20 cellular contexts compared by ENCODE assay signal in the genomic region with DNA sequence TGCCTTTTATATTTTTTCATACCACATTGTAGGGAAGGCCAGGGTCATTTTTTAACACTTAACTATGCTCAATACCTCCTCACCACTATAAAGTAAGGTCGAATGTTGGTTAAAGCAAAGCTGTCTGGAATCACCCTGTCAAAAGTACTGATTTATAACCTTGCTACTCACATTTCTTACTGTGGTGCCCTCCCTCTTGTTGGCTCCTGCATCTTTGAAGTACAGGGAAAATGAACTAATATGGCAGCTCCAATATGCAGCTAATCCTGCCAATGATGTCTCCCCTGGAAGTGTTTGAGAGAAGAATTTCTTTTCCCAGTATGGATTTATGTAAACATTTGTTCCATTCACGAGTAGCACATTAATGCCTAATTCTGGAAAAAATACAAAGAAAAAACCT.
A peak's percentile ranks its signal among the peaks of the same experiment; 100 is the strongest.
DNase-seq lines count a peak whose midpoint lies in the region; ATAC-seq and TF ChIP-seq lines count a peak whose summit lies in the region.
"Had no signal": no experiment of that assay in that cellular context is flagged by ENCODE, and none has a peak within 500 bp of the region (broad histone marks: within the 10 kb centered on the region; RNA-seq: fewer than 3 reads in every experiment).

No MANE protein-coding gene starts in this region.

- no peaks in the 10 kb centered on the region for H3K4me1 ChIP-seq in Karpas-422 (ENCODE audit: low read length)
- H3K4me1 ChIP-seq: right atrium auricular region, transverse colon had no signal

- peaks cover 65% of the 10 kb centered on the region for H3K4me1 Mint-ChIP-seq in nephron
- H3K4me1 Mint-ChIP-seq: GM23338; stimulated activated naive B cell treated with anti-CD40 and anti-IgM and Interleukin-4, amounts not matched to agents 10 μg/mL and 1 μg/mL and 100 μg/mL, for 72 hours had no signal

- no peak overlapping the region for H3K27ac ChIP-seq in Karpas-422 (ENCODE audit: low read length)
- H3K27ac ChIP-seq: neutrophil, right atrium auricular region, transverse colon had no signal

- H3K9me3 ChIP-seq in Karpas-422 (ENCODE audit: low read length) = no peaks in the 10 kb centered on the region
- H3K9me3 ChIP-seq: neutrophil, right atrium auricular region, transverse colon had no signal

- no peaks in the 10 kb centered on the region for H4K20me1 ChIP-seq in Karpas-422 (ENCODE audit: insufficient read depth, low read depth, low read length)

- no peak overlapping the region for H3K9ac ChIP-seq in Karpas-422 (ENCODE audit: low read length)

- no peaks in the 10 kb centered on the region for H3K36me3 ChIP-seq in Karpas-422 (ENCODE audit: insufficient read depth, low read length)
- H3K36me3 ChIP-seq: neutrophil, right atrium auricular region, transverse colon had no signal

- H3K9me2 ChIP-seq in Karpas-422 (replicated peaks; ENCODE audit: insufficient read depth, low read length) = no peaks in the 10 kb centered on the region

- H3K27me3 ChIP-seq in Karpas-422 (ENCODE audit: low read length) = no peaks in the 10 kb centered on the region
- H3K27me3 ChIP-seq: neutrophil, right atrium auricular region, transverse colon had no signal

- no peaks in the 10 kb centered on the region for H3K36me3 Mint-ChIP-seq in nephron (ENCODE audit: low read depth)
- H3K36me3 Mint-ChIP-seq: brain; CD4-positive, CD25-positive, alpha-beta regulatory T cell; stimulated activated naive B cell treated with anti-CD40 and anti-IgM and Interleukin-4, amounts not matched to agents 10 μg/mL and 1 μg/mL and 100 μg/mL, for 72 hours had no signal

- peak overlapping the region in 1 of 3 experiments; percentile 6 for H3K4me3 Mint-ChIP-seq in nephron
- H3K4me3 Mint-ChIP-seq: brain; CD4-positive, CD25-positive, alpha-beta regulatory T cell; GM23338; stimulated activated naive B cell treated with anti-CD40 and anti-IgM and Interleukin-4, amounts not matched to agents 10 μg/mL and 1 μg/mL and 100 μg/mL, for 72 hours had no signal

- DNase-seq in NCI-H1105 (lab: John Stamatoyannopoulos, UW) = peak; percentile 77
- DNase-seq in NCI-H1105 treated with DMSO at 0.1 percent for 48 hours (lab: John Stamatoyannopoulos, UW) = no peak
- peak; percentile 87 for DNase-seq in NCI-H2029 treated with DMSO at 0.1 percent for 48 hours (lab: John Stamatoyannopoulos, UW)
- peak; percentile 53 for DNase-seq in SW480 (ENCODE audit: low spot score)
- DNase-seq in Karpas-422 = no peak
- no peak for DNase-seq in NCI-H1436 treated with DMSO at 0.1 percent for 48 hours (lab: John Stamatoyannopoulos, UW)
- DNase-seq: activated CD4-positive, alpha-beta T cell treated with anti-CD3 and anti-CD28 coated beads, Interleukin-2, amount 50 U/mL, for 48 hours; activated T-cell treated with anti-CD3 and anti-CD28 coated beads, Interleukin-2, amount 50 U/mL, for 48 hours; CD4-positive, CD25-positive, alpha-beta regulatory T cell; foreskin melanocyte; MM.1S; stimulated activated naive B cell treated with anti-CD40 and anti-IgM and Interleukin-4, amounts not matched to agents 10 μg/mL and 1 μg/mL and 100 μg/mL, for 72 hours; transverse colon had no signal

- ATAC-seq in GM18873 (IDR thresholded peaks at IDR 0.05; ENCODE audit: low FRiP score, unreplicated experiment) = no peak
- ATAC-seq: activated naive CD4-positive, alpha-beta T cell treated with anti-CD3 and anti-CD28 coated beads, Interleukin-2, amount 50 U/mL, for 72 hours; GM23338; stimulated activated naive B cell treated with anti-CD40 and anti-IgM and Interleukin-4, amounts not matched to agents 10 μg/mL and 1 μg/mL and 100 μg/mL, for 72 hours had no signal

- no peaks in the 10 kb centered on the region for H3K79me2 ChIP-seq in Karpas-422 (ENCODE audit: low read length)

- H3K9me3 Mint-ChIP-seq in nephron = no peaks in the 10 kb centered on the region
- H3K9me3 Mint-ChIP-seq: GM23338; stimulated activated naive B cell treated with anti-CD40 and anti-IgM and Interleukin-4, amounts not matched to agents 10 μg/mL and 1 μg/mL and 100 μg/mL, for 72 hours had no signal

- H3K4me2 ChIP-seq in Karpas-422 (ENCODE audit: low read depth, low read length, poor library complexity, severe bottlenecking) = no peak overlapping the region
- H3K4me2 ChIP-seq: GM23338 had no signal

- no peaks in the 10 kb centered on the region for H3K27me3 Mint-ChIP-seq in nephron (ENCODE audit: low read depth)

- no peak overlapping the region for H3K4me3 ChIP-seq in Karpas-422 (ENCODE audit: low read length)
- H3K4me3 ChIP-seq: GM23338, right atrium auricular region, transverse colon had no signal

- TF ChIP-seq CTCF in nephron (IDR thresholded peaks at IDR 0.05; ENCODE audit: unreplicated experiment in 3 of 3) = no peak

- H2AFZ ChIP-seq in Karpas-422 (ENCODE audit: low read length) = no peak overlapping the region
- H2AFZ ChIP-seq: GM23338 had no signal

- peak overlapping the region; percentile 78 to 94 (median 89) for H3K27ac Mint-ChIP-seq in nephron
- H3K27ac Mint-ChIP-seq: activated naive CD4-positive, alpha-beta T cell treated with anti-CD3 and anti-CD28 coated beads, Interleukin-2, amount 50 U/mL, for 72 hours; CD4-positive, CD25-positive, alpha-beta regulatory T cell; GM23338; stimulated activated naive B cell treated with anti-CD40 and anti-IgM and Interleukin-4, amounts not matched to agents 10 μg/mL and 1 μg/mL and 100 μg/mL, for 72 hours had no signal

Comparison
In these comparisons a context has a peak if more than half of its experiments do, and no peak if none do; other contexts are left out.
1. DNase-seq: peak in NCI-H1105 (single experiment), NCI-H2029 treated with DMSO at 0.1 percent for 48 hours (single experiment) and SW480 (single experiment); none in NCI-H1105 treated with DMSO at 0.1 percent for 48 hours (single experiment), Karpas-422 (single experiment) and NCI-H1436 treated with DMSO at 0.1 percent for 48 hours (single experiment).